8 cellular contexts compared by ENCODE assay signal in the genomic region with DNA sequence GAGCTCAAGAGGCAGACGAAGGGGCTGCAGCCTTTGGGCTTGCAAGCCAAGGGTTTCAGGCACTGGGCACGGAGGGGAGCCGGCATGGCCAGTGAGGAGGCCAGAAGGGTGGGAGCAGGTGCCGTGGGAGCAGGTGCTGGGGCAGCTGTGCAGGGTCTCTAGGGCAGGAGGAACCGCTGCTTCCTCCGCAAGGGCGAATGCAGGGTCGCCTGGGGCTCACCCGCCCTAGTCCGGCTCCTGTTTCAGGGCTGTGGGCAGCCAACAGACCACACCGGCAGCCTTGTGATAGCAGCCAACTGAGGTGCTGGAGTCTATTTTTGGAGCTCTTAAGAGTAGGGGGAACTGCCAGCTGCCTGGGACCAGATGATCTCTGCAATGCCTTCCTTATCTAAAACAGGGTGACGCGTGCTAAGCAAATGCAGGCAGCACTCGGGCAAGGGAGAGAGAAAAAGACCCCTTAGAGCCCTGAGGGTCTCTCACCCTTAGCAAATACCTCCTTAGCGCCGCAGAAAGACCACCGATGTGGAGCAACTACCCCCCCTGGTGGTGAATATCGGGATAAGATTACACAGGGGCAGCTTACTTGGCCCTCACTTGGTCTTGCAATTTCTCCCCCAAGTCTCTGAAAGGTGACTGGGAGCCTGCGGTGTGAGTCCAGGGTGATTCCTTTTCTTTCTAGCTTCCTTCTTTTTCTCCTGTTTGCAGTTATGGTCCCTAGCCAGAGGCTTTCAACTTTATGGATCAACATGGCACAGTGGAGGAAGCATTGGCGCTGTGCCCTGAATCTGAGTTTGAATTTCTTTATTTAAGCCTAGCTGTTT. TPM values are rescaled to one million over a fixed set of nuclear protein-coding genes. Genes with fewer than 3 reads are reported as not detected.
DNase-seq lines count a peak whose midpoint lies in the region; ATAC-seq lines count a peak whose summit lies in the region.

No MANE protein-coding gene starts in this region.

- ATAC-seq in HG02798 (IDR thresholded peaks at IDR 0.05; ENCODE audit: poor library complexity, unreplicated experiment) = peak; percentile 61
- peak; percentile 48 for ATAC-seq in left lobe of liver
- no peak for ATAC-seq in HG03457 (IDR thresholded peaks at IDR 0.05; ENCODE audit: unreplicated experiment)

- DNase-seq in Daoy (ENCODE audit: low read depth) (peak; percentile 62), NCI-H2227 treated with DMSO at 0.1 percent for 48 hours (lab: John Stamatoyannopoulos, UW) (peak; percentile 76), cerebellum (ENCODE audit: low spot score) (peak; percentile 46), left lobe of liver (ENCODE audit: low spot score) (peak; percentile 65)
- DNase-seq in activated CD4-positive, CD25-positive, alpha-beta regulatory T cell treated with anti-CD3 and anti-CD28 coated beads, Interleukin-2, amount 50 U/mL, for 16 hours (ENCODE audit: low read depth, low spot score) = peak; percentile 54
- peak; percentile 42 to 50 (median 47) for DNase-seq in stimulated activated CD4-positive, alpha-beta T cell treated with anti-CD3 and anti-CD28 coated beads, TNF-alpha, amount 100 ng/mL, for 1 hour (ENCODE audit: low read depth in 3 of 3, low spot score in 1 of 3)

RNA-seq across cellular contexts. Expression of gene MAPKAPK2, which starts 20.7 kb away (rescaled TPM):
- total RNA-seq in Daoy (2014; rRNA removed; shearing (Covaris generic)) = 28.8 and 32.0 TPM in 2 replicates
- total RNA-seq in cerebellum (14.6 TPM), left lobe of liver (41.0 TPM)

RNA-seq across cellular contexts. Expression of gene DYRK3, which starts 28.7 kb away (rescaled TPM):
- 15.8 and 16.9 TPM in 2 replicates for total RNA-seq in Daoy (2014; rRNA removed; shearing (Covaris generic))
- total RNA-seq in cerebellum (24.5 TPM), left lobe of liver (4.4 TPM)

RNA-seq across cellular contexts. Expression of gene EIF2D, which starts 51.8 kb away (rescaled TPM):
- 25.2 and 27.7 TPM in 2 replicates for total RNA-seq in Daoy (2014; rRNA removed; shearing (Covaris generic))
- total RNA-seq in cerebellum (22.5 TPM), left lobe of liver (19.2 TPM)
